Comparison of ENCODE assay signal across 22 cellular contexts in genomic region chr12:118271770-118272417, GRCh38.
A peak's percentile ranks its signal among the peaks of the same experiment; 100 is the strongest.
DNase-seq lines count a peak whose midpoint lies in the region; ATAC-seq and TF ChIP-seq lines count a peak whose summit lies in the region.
"Had no signal": no experiment of that assay in that cellular context is flagged by ENCODE, and none has a peak within 500 bp of the region (broad histone marks: within the 10 kb centered on the region; RNA-seq: fewer than 3 reads in every experiment).

No MANE protein-coding gene starts in this region.

- no peaks in the 10 kb centered on the region for H3F3A ChIP-seq in smooth muscle cell (ENCODE audit: low read depth)

- no peaks in the 10 kb centered on the region for H3K27me3 Mint-ChIP-seq in HFFc6 (ENCODE audit: insufficient read depth)
- H3K27me3 Mint-ChIP-seq: activated CD4-positive, alpha-beta T cell treated with anti-CD3 and anti-CD28 coated beads, Interleukin-2, amount 10 ng/mL, durations not matched to agents 24 days and 14 days had no signal

- H3K4me1 ChIP-seq in smooth muscle cell (ENCODE audit: low read depth) (no peaks in the 10 kb centered on the region), Peyer's patch (no peaks in the 10 kb centered on the region)
- H3K4me1 ChIP-seq: right atrium auricular region had no signal

- no peaks in the 10 kb centered on the region; the same call in 1 of the 2 replicates for H3K36me3 Mint-ChIP-seq in HFFc6 (ENCODE audit: low read depth)

- H3K9me3 Mint-ChIP-seq in HFFc6 = no peaks in the 10 kb centered on the region
- H3K9me3 Mint-ChIP-seq: activated CD4-positive, alpha-beta T cell treated with anti-CD3 and anti-CD28 coated beads, Interleukin-2, amount 10 ng/mL, durations not matched to agents 24 days and 14 days had no signal

- H3K9ac ChIP-seq in smooth muscle cell (ENCODE audit: low read depth) = no peak overlapping the region

- H3K9me3 ChIP-seq in smooth muscle cell (replicated peaks; ENCODE audit: low read depth) = no peaks in the 10 kb centered on the region
- H3K9me3 ChIP-seq in Peyer's patch = no peaks in the 10 kb centered on the region
- H3K9me3 ChIP-seq: neutrophil, right atrium auricular region had no signal

- no peaks in the 10 kb centered on the region for H4K20me1 ChIP-seq in smooth muscle cell (ENCODE audit: low read depth)

- H3K27me3 ChIP-seq in smooth muscle cell (ENCODE audit: low read depth) (no peaks in the 10 kb centered on the region), Peyer's patch (no peaks in the 10 kb centered on the region)
- H3K27me3 ChIP-seq: neutrophil, right atrium auricular region had no signal

- no peak overlapping the region for H2AFZ ChIP-seq in smooth muscle cell (ENCODE audit: low read depth)

- H3K4me3 Mint-ChIP-seq in HFFc6 = no peak overlapping the region
- H3K4me3 Mint-ChIP-seq: activated CD4-positive, alpha-beta T cell treated with anti-CD3 and anti-CD28 coated beads, Interleukin-2, amount 10 ng/mL, durations not matched to agents 24 days and 14 days had no signal

- H3K27ac Mint-ChIP-seq in HFFc6 = peak overlapping the region; percentile 22; the same call in 1 of the 2 replicates
- H3K27ac Mint-ChIP-seq: activated CD4-positive, alpha-beta T cell treated with anti-CD3 and anti-CD28 coated beads, Interleukin-2, amount 10 ng/mL, durations not matched to agents 24 days and 14 days had no signal

- H3K27ac ChIP-seq in VCaP (peak overlapping the region; percentile 78), smooth muscle cell (ENCODE audit: low read depth) (peak overlapping the region; percentile 57), Peyer's patch (no peak overlapping the region)
- H3K27ac ChIP-seq: HL-60, neutrophil, right atrium auricular region, SK-N-MC had no signal

- no peak for TF ChIP-seq CTCF in HFFc6 (IDR thresholded peaks at IDR 0.05)
- TF ChIP-seq CTCF in VCaP (conservative IDR thresholded peaks at IDR 0.05) = no peak
- TF ChIP-seq CTCF in smooth muscle cell (IDR thresholded peaks at IDR 0.05; ENCODE audit: borderline replicate concordance, insufficient read depth, poor library complexity, severe bottlenecking) = no peak
- no peak for TF ChIP-seq CTCF in Peyer's patch (IDR thresholded peaks at IDR 0.05)

- no peak for ATAC-seq in GM19324 (IDR thresholded peaks at IDR 0.05; ENCODE audit: low FRiP score, unreplicated experiment)
- ATAC-seq: K562 had no signal

- H3K4me3 ChIP-seq in smooth muscle cell (no peak overlapping the region), Peyer's patch (no peak overlapping the region)
- H3K4me3 ChIP-seq: K562, right atrium auricular region, SK-N-MC had no signal

- H3K36me3 ChIP-seq in smooth muscle cell (ENCODE audit: low read depth) = no peaks in the 10 kb centered on the region
- H3K36me3 ChIP-seq in Peyer's patch = no peaks in the 10 kb centered on the region
- H3K36me3 ChIP-seq: neutrophil, right atrium auricular region had no signal

- TF ChIP-seq POLR2A in Peyer's patch (IDR thresholded peaks at IDR 0.05) = no peak

- no peak overlapping the region for H3K4me2 ChIP-seq in smooth muscle cell

- WGBS in smooth muscle cell (ENCODE audit: low lambda C conversion rate) = 64% methylated on average over 5 of the region's 5 CpGs

- no peaks in the 10 kb centered on the region for H3K79me2 ChIP-seq in smooth muscle cell (ENCODE audit: low read depth)

- peaks cover 12% of the 10 kb centered on the region for H3K4me1 Mint-ChIP-seq in HFFc6 (ENCODE audit: low read depth)

- DNase-seq in HFFc6 (no peak), islet precursor cell (peak; percentile 60), smooth muscle cell (lab: John Stamatoyannopoulos, UW; ENCODE audit: unreplicated experiment) (no peak), Peyer's patch (no peak), glomerular visceral epithelial cell (ENCODE audit: extremely low spot score) (no peak)
- DNase-seq: activated CD4-positive, alpha-beta T cell treated with anti-CD3 and anti-CD28 coated beads, Interleukin-2, amount 10 ng/mL, durations not matched to agents 24 days and 14 days; activated CD8-positive, alpha-beta memory T cell treated with anti-CD3 and anti-CD28 coated beads, Interleukin-2, amount 50 U/mL, for 4 hours; activated effector memory CD4-positive, alpha-beta T cell treated with anti-CD3 and anti-CD28 coated beads, Interleukin-2, amount 50 U/mL, for 16 hours; amniotic stem cell; central memory CD4-positive, alpha-beta T cell; effector CD8-positive, alpha-beta T cell; H7; hippocampal formation; OCI-M1; stimulated activated naive CD4-positive, alpha-beta T cell treated with Interleukin-2 at 50 U/mL for 16 hours had no signal

Comparison
In these comparisons a context has a peak if more than half of its experiments do, and no peak if none do; other contexts are left out.
1. H3K27ac ChIP-seq: peak in VCaP (single experiment) and smooth muscle cell (single experiment); none in Peyer's patch (0 of 4).